Comparison of ENCODE assay signal across 8 cellular contexts in genomic region chr17:79795795-79796569, GRCh38. TPM values are rescaled to one million over a fixed set of nuclear protein-coding genes. Genes with fewer than 3 reads are reported as not detected.
DNase-seq lines count a peak whose midpoint lies in the region; ATAC-seq, FAIRE-seq and TF ChIP-seq lines count a peak whose summit lies in the region.

No MANE protein-coding gene starts in this region.

- peak overlapping the region; percentile 37 to 89 (median 82) for H3K27ac Mint-ChIP-seq in naive thymus-derived CD8-positive, alpha-beta T cell

- H3K4me3 Mint-ChIP-seq in naive thymus-derived CD8-positive, alpha-beta T cell = peak overlapping the region; percentile 82 to 94 (median 88)

- FAIRE-seq in HTR-8/SVneo (lab: Jason Lieb, UNC) = no peak

- H3K27me3 Mint-ChIP-seq in naive thymus-derived CD8-positive, alpha-beta T cell = peaks cover 15 to 40% (median 27%) of the 10 kb centered on the region in 5 donors

- CTCF ChIA-PET in BJ (lab: Yijun Ruan, JAX) = interaction anchor here (0.7 to 1.7 kb wide), 4 partner anchors 16 to 213 kb away, joined by 3 to 13 read pairs (median 5); partner anchors contain the start of gene CBX4

- peaks cover 32% of the 10 kb centered on the region for H3K27me3 ChIP-seq in BJ (ENCODE audit: control insufficient read depth, insufficient read depth, low read length)

- peaks cover 0 to 11% (median 0%) of the 10 kb centered on the region in 3 donors for H3K36me3 Mint-ChIP-seq in naive thymus-derived CD8-positive, alpha-beta T cell

- H3K36me3 ChIP-seq in BJ (ENCODE audit: control insufficient read depth, insufficient read depth, low read length) = peaks cover 9% of the 10 kb centered on the region

- no peak for ATAC-seq in naive thymus-derived CD8-positive, alpha-beta T cell
- ATAC-seq in GM21526 (IDR thresholded peaks at IDR 0.05; ENCODE audit: low FRiP score, unreplicated experiment) (no peak), GM21786 (IDR thresholded peaks at IDR 0.05; ENCODE audit: unreplicated experiment) (no peak)

- POLR2A ChIA-PET in BJ (lab: Charles Lee) = interaction anchor here (1.3 kb wide), 1 partner anchor 43 kb away, joined by 9 read pairs; the partner anchor contains the start of gene CBX4
- POLR2A ChIA-PET in naive thymus-derived CD8-positive, alpha-beta T cell (lab: Charles Lee) = interaction anchor here (0.8 to 7.0 kb wide), 9 partner anchors 8 to 201 kb away, joined by 3 to 152 read pairs (median 9); partner anchors contain the start of genes CBX2 and CBX4

- H3K9me3 Mint-ChIP-seq in naive thymus-derived CD8-positive, alpha-beta T cell = peaks cover 0 to 6% (median 0%) of the 10 kb centered on the region in 9 donors

- H3K4me1 Mint-ChIP-seq in naive thymus-derived CD8-positive, alpha-beta T cell = peaks cover 13 to 49% (median 42%) of the 10 kb centered on the region in 4 donors

- TF ChIP-seq CTCF in BJ (IDR thresholded peaks at IDR 0.05; ENCODE audit: insufficient read depth, low read depth, low read length) = no peak

- peak overlapping the region; percentile 78 for H3K4me3 ChIP-seq in BJ (ENCODE audit: low read depth, low read length)

- DNase-seq in BJ (ENCODE audit: low read depth) (no peak), Kasumi-1 (lab: John Stamatoyannopoulos, UW) (peak; percentile 84 to 86), cerebellar cortex (ENCODE audit: low spot score) (peak; percentile 56), dedifferentiated amniotic fluid mesenchymal stem cell (ENCODE audit: extremely low spot score) (no peak), HTR-8/SVneo (ENCODE audit: insufficient read length, low spot score) (no peak)
- no peak for DNase-seq in naive thymus-derived CD8-positive, alpha-beta T cell

RNA-seq across cellular contexts. Expression of gene CBX8, which starts 0.9 kb away (rescaled TPM):
- polyA plus RNA-seq in BJ (2011; rRNA removed) = 0.32 and 0.47 TPM in 2 replicates
- polyA minus RNA-seq in BJ (2011; rRNA and poly(A)+ RNA removed) = 0.52 and 0.57 TPM in 2 replicates
- 1 to 10 TPM; 2.0 to 2.4 TPM for total RNA-seq in naive thymus-derived CD8-positive, alpha-beta T cell
- 1 to 10 TPM in 1 of 3 donors, under 1 TPM in 2; 0.13 to 1.4 (median 0.77) TPM for polyA plus RNA-seq in naive thymus-derived CD8-positive, alpha-beta T cell

RNA-seq across cellular contexts. Expression of gene CBX2, which starts 18.0 kb away (rescaled TPM):
- 0.74 and 1.5 TPM in 2 replicates for polyA plus RNA-seq in BJ (2011; rRNA removed)
- polyA minus RNA-seq in BJ (2011; rRNA and poly(A)+ RNA removed) = 1.3 and 1.8 TPM in 2 replicates
- total RNA-seq in naive thymus-derived CD8-positive, alpha-beta T cell = 1 to 10 TPM; 1.2 to 1.6 TPM
- under 1 TPM; 0.16 to 0.60 (median 0.46) TPM for polyA plus RNA-seq in naive thymus-derived CD8-positive, alpha-beta T cell

RNA-seq across cellular contexts. Expression of gene CBX4, which starts 43.3 kb away (rescaled TPM):
- 8.0 and 10.4 TPM in 2 replicates for polyA plus RNA-seq in BJ (2011; rRNA removed)
- 6.5 and 9.8 TPM in 2 replicates for polyA minus RNA-seq in BJ (2011; rRNA and poly(A)+ RNA removed)
- total RNA-seq in naive thymus-derived CD8-positive, alpha-beta T cell = 10 to 100 TPM; 78.6 to 80.7 TPM
- polyA plus RNA-seq in naive thymus-derived CD8-positive, alpha-beta T cell = 10 to 100 TPM in 1 of 3 donors, 1 to 10 TPM in 2; 4.3 to 16.0 (median 9.3) TPM

Comparison
In these comparisons a context has a peak if more than half of its experiments do, and no peak if none do; other contexts are left out.
1. DNase-seq: peak in Kasumi-1 (2 of 2) and cerebellar cortex (single experiment); none in BJ (single experiment), naive thymus-derived CD8-positive, alpha-beta T cell (0 of 10), dedifferentiated amniotic fluid mesenchymal stem cell (single experiment) and HTR-8/SVneo (single experiment).